In the genomic region with DNA sequence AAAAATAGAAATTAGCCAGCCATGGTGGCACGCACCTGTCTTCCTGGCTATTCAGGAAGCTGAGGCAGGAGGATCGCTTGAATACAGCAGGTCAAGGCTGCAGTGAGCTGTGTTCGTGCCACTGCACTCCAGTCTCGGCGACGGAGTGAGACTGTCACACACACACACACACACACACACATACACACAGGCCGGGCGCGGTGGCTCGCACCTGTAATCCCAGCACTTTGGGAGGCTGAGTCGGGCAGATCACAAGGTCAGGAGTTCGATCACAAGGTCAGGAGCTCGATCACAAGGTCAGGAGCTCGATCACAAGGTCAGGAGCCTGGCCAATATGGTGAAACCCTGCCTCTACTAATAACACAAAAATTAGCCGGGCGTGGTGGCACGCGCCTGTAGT, we compare ENCODE assay signal across 18 cellular contexts.
"Had no signal": no experiment of that assay in that cellular context is flagged by ENCODE, and none has a peak within 500 bp of the region (broad histone marks: within the 10 kb centered on the region; RNA-seq: fewer than 3 reads in every experiment).

No MANE protein-coding gene starts in this region.

- H3K27me3 ChIP-seq: ovary, sigmoid colon, stomach, tibial artery, upper lobe of left lung had no signal

- H3K36me3 ChIP-seq: ovary, sigmoid colon, stomach, tibial artery, upper lobe of left lung had no signal

- H3K36me3 Mint-ChIP-seq: memory B cell; natural killer cell; stimulated activated effector memory CD8-positive, alpha-beta T cell treated with anti-CD3 and anti-CD28 coated beads, Interleukin-12 subunit alpha, Interleukin-12 subunit beta, amount 100 ng/mL, for 72 hours had no signal

- H3K27ac Mint-ChIP-seq: memory B cell; natural killer cell; stimulated activated effector memory CD8-positive, alpha-beta T cell treated with anti-CD3 and anti-CD28 coated beads, Interleukin-12 subunit alpha, Interleukin-12 subunit beta, amount 100 ng/mL, for 72 hours had no signal

- H3K27ac ChIP-seq: dorsolateral prefrontal cortex, psoas muscle, sigmoid colon, stomach, upper lobe of left lung had no signal

- H3K4me3 ChIP-seq: dorsolateral prefrontal cortex, lung, ovary, psoas muscle, sigmoid colon, stomach, tibial artery, upper lobe of left lung had no signal

- H3K9me3 Mint-ChIP-seq: natural killer cell; stimulated activated effector memory CD8-positive, alpha-beta T cell treated with anti-CD3 and anti-CD28 coated beads, Interleukin-12 subunit alpha, Interleukin-12 subunit beta, amount 100 ng/mL, for 72 hours had no signal

- H3K27me3 Mint-ChIP-seq: memory B cell had no signal

- H3K4me3 Mint-ChIP-seq: memory B cell; natural killer cell; stimulated activated effector memory CD8-positive, alpha-beta T cell treated with anti-CD3 and anti-CD28 coated beads, Interleukin-12 subunit alpha, Interleukin-12 subunit beta, amount 100 ng/mL, for 72 hours had no signal

- H3K9me3 ChIP-seq: ovary, psoas muscle, sigmoid colon, stomach, tibial artery, upper lobe of left lung had no signal

- H3K4me1 ChIP-seq: psoas muscle, sigmoid colon had no signal

- DNase-seq: dorsolateral prefrontal cortex; effector CD4-positive, alpha-beta T cell; hypothalamus; natural killer cell; occipital lobe; ovary; posterior cingulate gyrus; psoas muscle; sigmoid colon; stimulated activated CD4-positive, alpha-beta T cell treated with anti-CD3 and anti-CD28 coated beads, Interleukin-2, amount 100 ng/mL, for 24 hours; stimulated activated CD4-positive, alpha-beta T cell treated with anti-CD3 and anti-CD28 coated beads, Interleukin-4, amount 100 ng/mL, for 24 hours; stimulated activated naive CD4-positive, alpha-beta T cell treated with Interleukin-2 at 50 U/mL for 16 hours; stomach; tibial artery had no signal

- H3K4me1 Mint-ChIP-seq: memory B cell; natural killer cell; stimulated activated effector memory CD8-positive, alpha-beta T cell treated with anti-CD3 and anti-CD28 coated beads, Interleukin-12 subunit alpha, Interleukin-12 subunit beta, amount 100 ng/mL, for 72 hours had no signal
